In genomic region chr7:91683823-91684222, GRCh38 we compare ENCODE assay signal across 9 cellular contexts.
DNase-seq lines count a peak whose midpoint lies in the region; ATAC-seq and TF ChIP-seq lines count a peak whose summit lies in the region.
"Had no signal": no experiment of that assay in that cellular context is flagged by ENCODE, and none has a peak within 500 bp of the region (broad histone marks: within the 10 kb centered on the region; RNA-seq: fewer than 3 reads in every experiment).

No MANE protein-coding gene starts in this region.

- peak; percentile 43 for DNase-seq in DMS 273 treated with DMSO at 0.1 percent for 48 hours (lab: John Stamatoyannopoulos, UW)
- peak; percentile 58 for DNase-seq in KG1 (lab: John Stamatoyannopoulos, UW)
- DNase-seq in SK-N-MC (ENCODE audit: low read depth, low spot score): peak; percentile 95
- peak; percentile 2 for DNase-seq in foreskin melanocyte
- no peak for DNase-seq in RPMI8226
- DNase-seq in ecto neural progenitor cell (ENCODE audit: low spot score): no peak
- DNase-seq in Peyer's patch: no peak
- DNase-seq: H7 had no signal

- no peak overlapping the region for H3K27ac ChIP-seq in SK-N-MC
- no peak overlapping the region for H3K27ac ChIP-seq in Peyer's patch

- H3K9ac ChIP-seq in SK-N-MC (ENCODE audit: insufficient read length): no peak overlapping the region

- H3K4me1 ChIP-seq in Peyer's patch: no peaks in the 10 kb centered on the region

- peak overlapping the region; percentile 22 for H3K4me3 ChIP-seq in SK-N-MC
- no peak overlapping the region for H3K4me3 ChIP-seq in Peyer's patch

- no peak for ATAC-seq in HG03457 (IDR thresholded peaks at IDR 0.05; ENCODE audit: unreplicated experiment)

- H3K27me3 ChIP-seq in Peyer's patch: no peaks in the 10 kb centered on the region

- TF ChIP-seq CTCF in Peyer's patch (IDR thresholded peaks at IDR 0.05): no peak

- H3K36me3 ChIP-seq in SK-N-MC (ENCODE audit: insufficient read depth, low read length): no peaks in the 10 kb centered on the region
- H3K36me3 ChIP-seq in Peyer's patch: no peaks in the 10 kb centered on the region

- TF ChIP-seq POLR2A in Peyer's patch (IDR thresholded peaks at IDR 0.05): no peak

- H3K9me3 ChIP-seq in SK-N-MC (ENCODE audit: low read depth, low read length) (no peaks in the 10 kb centered on the region; the same call in 1 of the 2 replicates), Peyer's patch (peaks cover 0 to 5% (median 0%) of the 10 kb centered on the region in 4 donors)

Comparison
In these comparisons a context has a peak if more than half of its experiments do, and no peak if none do; other contexts are left out.
1. DNase-seq: peak in DMS 273 treated with DMSO at 0.1 percent for 48 hours (single experiment), KG1 (single experiment), SK-N-MC (single experiment) and foreskin melanocyte (single experiment); none in RPMI8226 (single experiment), ecto neural progenitor cell (single experiment) and Peyer's patch (0 of 3).